ENCODE assay signal across 1 cellular context in the genomic region with DNA sequence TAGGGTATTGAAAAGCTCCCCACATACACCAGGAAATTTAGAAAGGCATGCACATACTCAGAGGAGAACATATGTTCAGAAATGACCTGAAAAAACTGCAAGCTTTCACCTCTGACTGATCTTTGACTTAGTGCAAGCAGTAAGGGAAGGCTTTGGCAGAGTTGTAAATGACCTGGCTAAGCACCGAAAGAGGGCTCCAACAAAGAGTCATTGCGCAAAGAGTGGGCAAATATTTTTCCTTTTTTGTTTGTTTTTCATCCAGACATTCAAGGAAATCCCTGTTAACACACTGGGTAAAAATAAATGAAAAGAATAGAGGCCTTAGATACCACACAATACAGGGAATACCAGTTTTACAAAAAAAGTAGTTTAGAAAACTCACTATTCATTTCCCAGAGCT.
TF ChIP-seq lines count a peak whose summit lies in the region.

No MANE protein-coding gene starts in this region.

TF ChIP-seq in A549, 52 proteins besides CTCF, POLR2A, EP300 and RAD21 (continued from another document):
- TF ChIP-seq RNF2 (IDR thresholded peaks at IDR 0.05; ENCODE audit: borderline replicate concordance, low read depth): no peak
- no peak for TF ChIP-seq SREBF2 (IDR thresholded peaks at IDR 0.05)
- TF ChIP-seq MYC (IDR thresholded peaks at IDR 0.05; ENCODE audit: borderline replicate concordance, low read length): no peak
- TF ChIP-seq, protein P1, sequence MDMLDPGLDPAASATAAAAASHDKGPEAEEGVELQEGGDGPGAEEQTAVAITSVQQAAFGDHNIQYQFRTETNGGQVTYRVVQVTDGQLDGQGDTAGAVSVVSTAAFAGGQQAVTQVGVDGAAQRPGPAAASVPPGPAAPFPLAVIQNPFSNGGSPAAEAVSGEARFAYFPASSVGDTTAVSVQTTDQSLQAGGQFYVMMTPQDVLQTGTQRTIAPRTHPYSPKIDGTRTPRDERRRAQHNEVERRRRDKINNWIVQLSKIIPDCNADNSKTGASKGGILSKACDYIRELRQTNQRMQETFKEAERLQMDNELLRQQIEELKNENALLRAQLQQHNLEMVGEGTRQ (IDR thresholded peaks at IDR 0.05): no peak
- TF ChIP-seq, protein P2, sequence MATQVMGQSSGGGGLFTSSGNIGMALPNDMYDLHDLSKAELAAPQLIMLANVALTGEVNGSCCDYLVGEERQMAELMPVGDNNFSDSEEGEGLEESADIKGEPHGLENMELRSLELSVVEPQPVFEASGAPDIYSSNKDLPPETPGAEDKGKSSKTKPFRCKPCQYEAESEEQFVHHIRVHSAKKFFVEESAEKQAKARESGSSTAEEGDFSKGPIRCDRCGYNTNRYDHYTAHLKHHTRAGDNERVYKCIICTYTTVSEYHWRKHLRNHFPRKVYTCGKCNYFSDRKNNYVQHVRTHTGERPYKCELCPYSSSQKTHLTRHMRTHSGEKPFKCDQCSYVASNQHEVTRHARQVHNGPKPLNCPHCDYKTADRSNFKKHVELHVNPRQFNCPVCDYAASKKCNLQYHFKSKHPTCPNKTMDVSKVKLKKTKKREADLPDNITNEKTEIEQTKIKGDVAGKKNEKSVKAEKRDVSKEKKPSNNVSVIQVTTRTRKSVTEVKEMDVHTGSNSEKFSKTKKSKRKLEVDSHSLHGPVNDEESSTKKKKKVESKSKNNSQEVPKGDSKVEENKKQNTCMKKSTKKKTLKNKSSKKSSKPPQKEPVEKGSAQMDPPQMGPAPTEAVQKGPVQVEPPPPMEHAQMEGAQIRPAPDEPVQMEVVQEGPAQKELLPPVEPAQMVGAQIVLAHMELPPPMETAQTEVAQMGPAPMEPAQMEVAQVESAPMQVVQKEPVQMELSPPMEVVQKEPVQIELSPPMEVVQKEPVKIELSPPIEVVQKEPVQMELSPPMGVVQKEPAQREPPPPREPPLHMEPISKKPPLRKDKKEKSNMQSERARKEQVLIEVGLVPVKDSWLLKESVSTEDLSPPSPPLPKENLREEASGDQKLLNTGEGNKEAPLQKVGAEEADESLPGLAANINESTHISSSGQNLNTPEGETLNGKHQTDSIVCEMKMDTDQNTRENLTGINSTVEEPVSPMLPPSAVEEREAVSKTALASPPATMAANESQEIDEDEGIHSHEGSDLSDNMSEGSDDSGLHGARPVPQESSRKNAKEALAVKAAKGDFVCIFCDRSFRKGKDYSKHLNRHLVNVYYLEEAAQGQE (IDR thresholded peaks at IDR 0.05): no peak
- no peak for TF ChIP-seq NFE2L2 (conservative IDR thresholded peaks at IDR 0.05; ENCODE audit: low read length)
- no peak for TF ChIP-seq POLR2AphosphoS2 (conservative IDR thresholded peaks at IDR 0.05; ENCODE audit: low read length)
- TF ChIP-seq BCL3 (IDR thresholded peaks at IDR 0.05): no peak
- TF ChIP-seq TP53 (CRISPR knock-in tag; IDR thresholded peaks at IDR 0.05): no peak
- no peak for TF ChIP-seq HEYL (CRISPR knock-in tag; IDR thresholded peaks at IDR 0.05)
- TF ChIP-seq ESRRA (IDR thresholded peaks at IDR 0.05; ENCODE audit: borderline replicate concordance, low read length): no peak
- no peak for TF ChIP-seq RCOR1 (IDR thresholded peaks at IDR 0.05; ENCODE audit: low read depth, low read length)
- no peak for TF ChIP-seq CHD4 (IDR thresholded peaks at IDR 0.05; ENCODE audit: borderline replicate concordance)
- TF ChIP-seq SMC3 (IDR thresholded peaks at IDR 0.05): no peak
- TF ChIP-seq RARB (CRISPR knock-in tag; IDR thresholded peaks at IDR 0.05): no peak
- TF ChIP-seq BHLHE40 (IDR thresholded peaks at IDR 0.05; ENCODE audit: low read depth, low read length): no peak
- TF ChIP-seq EHMT2 (IDR thresholded peaks at IDR 0.05; ENCODE audit: low read depth): no peak
- no peak for TF ChIP-seq MAFK (IDR thresholded peaks at IDR 0.05; ENCODE audit: partially characterized antibody)
